ENCODE assay signal across 1 cellular context in genomic region chr18:74479486-74480148, GRCh38.
TF ChIP-seq lines count a peak whose summit lies in the region.

No MANE protein-coding gene starts in this region.

TF ChIP-seq in K562, 482 proteins besides CTCF, POLR2A, EP300 and RAD21:
- TF ChIP-seq, protein P1, sequence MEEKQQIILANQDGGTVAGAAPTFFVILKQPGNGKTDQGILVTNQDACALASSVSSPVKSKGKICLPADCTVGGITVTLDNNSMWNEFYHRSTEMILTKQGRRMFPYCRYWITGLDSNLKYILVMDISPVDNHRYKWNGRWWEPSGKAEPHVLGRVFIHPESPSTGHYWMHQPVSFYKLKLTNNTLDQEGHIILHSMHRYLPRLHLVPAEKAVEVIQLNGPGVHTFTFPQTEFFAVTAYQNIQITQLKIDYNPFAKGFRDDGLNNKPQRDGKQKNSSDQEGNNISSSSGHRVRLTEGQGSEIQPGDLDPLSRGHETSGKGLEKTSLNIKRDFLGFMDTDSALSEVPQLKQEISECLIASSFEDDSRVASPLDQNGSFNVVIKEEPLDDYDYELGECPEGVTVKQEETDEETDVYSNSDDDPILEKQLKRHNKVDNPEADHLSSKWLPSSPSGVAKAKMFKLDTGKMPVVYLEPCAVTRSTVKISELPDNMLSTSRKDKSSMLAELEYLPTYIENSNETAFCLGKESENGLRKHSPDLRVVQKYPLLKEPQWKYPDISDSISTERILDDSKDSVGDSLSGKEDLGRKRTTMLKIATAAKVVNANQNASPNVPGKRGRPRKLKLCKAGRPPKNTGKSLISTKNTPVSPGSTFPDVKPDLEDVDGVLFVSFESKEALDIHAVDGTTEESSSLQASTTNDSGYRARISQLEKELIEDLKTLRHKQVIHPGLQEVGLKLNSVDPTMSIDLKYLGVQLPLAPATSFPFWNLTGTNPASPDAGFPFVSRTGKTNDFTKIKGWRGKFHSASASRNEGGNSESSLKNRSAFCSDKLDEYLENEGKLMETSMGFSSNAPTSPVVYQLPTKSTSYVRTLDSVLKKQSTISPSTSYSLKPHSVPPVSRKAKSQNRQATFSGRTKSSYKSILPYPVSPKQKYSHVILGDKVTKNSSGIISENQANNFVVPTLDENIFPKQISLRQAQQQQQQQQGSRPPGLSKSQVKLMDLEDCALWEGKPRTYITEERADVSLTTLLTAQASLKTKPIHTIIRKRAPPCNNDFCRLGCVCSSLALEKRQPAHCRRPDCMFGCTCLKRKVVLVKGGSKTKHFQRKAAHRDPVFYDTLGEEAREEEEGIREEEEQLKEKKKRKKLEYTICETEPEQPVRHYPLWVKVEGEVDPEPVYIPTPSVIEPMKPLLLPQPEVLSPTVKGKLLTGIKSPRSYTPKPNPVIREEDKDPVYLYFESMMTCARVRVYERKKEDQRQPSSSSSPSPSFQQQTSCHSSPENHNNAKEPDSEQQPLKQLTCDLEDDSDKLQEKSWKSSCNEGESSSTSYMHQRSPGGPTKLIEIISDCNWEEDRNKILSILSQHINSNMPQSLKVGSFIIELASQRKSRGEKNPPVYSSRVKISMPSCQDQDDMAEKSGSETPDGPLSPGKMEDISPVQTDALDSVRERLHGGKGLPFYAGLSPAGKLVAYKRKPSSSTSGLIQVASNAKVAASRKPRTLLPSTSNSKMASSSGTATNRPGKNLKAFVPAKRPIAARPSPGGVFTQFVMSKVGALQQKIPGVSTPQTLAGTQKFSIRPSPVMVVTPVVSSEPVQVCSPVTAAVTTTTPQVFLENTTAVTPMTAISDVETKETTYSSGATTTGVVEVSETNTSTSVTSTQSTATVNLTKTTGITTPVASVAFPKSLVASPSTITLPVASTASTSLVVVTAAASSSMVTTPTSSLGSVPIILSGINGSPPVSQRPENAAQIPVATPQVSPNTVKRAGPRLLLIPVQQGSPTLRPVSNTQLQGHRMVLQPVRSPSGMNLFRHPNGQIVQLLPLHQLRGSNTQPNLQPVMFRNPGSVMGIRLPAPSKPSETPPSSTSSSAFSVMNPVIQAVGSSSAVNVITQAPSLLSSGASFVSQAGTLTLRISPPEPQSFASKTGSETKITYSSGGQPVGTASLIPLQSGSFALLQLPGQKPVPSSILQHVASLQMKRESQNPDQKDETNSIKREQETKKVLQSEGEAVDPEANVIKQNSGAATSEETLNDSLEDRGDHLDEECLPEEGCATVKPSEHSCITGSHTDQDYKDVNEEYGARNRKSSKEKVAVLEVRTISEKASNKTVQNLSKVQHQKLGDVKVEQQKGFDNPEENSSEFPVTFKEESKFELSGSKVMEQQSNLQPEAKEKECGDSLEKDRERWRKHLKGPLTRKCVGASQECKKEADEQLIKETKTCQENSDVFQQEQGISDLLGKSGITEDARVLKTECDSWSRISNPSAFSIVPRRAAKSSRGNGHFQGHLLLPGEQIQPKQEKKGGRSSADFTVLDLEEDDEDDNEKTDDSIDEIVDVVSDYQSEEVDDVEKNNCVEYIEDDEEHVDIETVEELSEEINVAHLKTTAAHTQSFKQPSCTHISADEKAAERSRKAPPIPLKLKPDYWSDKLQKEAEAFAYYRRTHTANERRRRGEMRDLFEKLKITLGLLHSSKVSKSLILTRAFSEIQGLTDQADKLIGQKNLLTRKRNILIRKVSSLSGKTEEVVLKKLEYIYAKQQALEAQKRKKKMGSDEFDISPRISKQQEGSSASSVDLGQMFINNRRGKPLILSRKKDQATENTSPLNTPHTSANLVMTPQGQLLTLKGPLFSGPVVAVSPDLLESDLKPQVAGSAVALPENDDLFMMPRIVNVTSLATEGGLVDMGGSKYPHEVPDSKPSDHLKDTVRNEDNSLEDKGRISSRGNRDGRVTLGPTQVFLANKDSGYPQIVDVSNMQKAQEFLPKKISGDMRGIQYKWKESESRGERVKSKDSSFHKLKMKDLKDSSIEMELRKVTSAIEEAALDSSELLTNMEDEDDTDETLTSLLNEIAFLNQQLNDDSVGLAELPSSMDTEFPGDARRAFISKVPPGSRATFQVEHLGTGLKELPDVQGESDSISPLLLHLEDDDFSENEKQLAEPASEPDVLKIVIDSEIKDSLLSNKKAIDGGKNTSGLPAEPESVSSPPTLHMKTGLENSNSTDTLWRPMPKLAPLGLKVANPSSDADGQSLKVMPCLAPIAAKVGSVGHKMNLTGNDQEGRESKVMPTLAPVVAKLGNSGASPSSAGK (IDR thresholded peaks at IDR 0.05), result peak; percentile 85
- peak; percentile 45; the same call in 1 of the 2 replicates for TF ChIP-seq MYC (IDR thresholded peaks at IDR 0.05; ENCODE audit: low read depth, low read length)
- TF ChIP-seq MYC (CRISPR knock-in tag; IDR thresholded peaks at IDR 0.05; ENCODE audit: borderline replicate concordance, low read depth), result no peak
- TF ChIP-seq TOE1 (IDR thresholded peaks at IDR 0.05; ENCODE audit: borderline replicate concordance), result peak; percentile 55; the same call in 1 of the 2 replicates
- no peak for TF ChIP-seq TOE1 (CRISPR knock-in tag; IDR thresholded peaks at IDR 0.05; ENCODE audit: borderline replicate concordance, low read depth)
- no peak for TF ChIP-seq SMARCB1 (IDR thresholded peaks at IDR 0.05; ENCODE audit: insufficient read length, low read depth)
- no peak for TF ChIP-seq GTF2A2 (tag; IDR thresholded peaks at IDR 0.05)
- TF ChIP-seq RBBP5 (IDR thresholded peaks at IDR 0.05; ENCODE audit: borderline replicate concordance, insufficient read depth, low read length, poor library complexity, severe bottlenecking), result no peak
- 0 out of 2 replicates have a peak, but pooled peaks have one; percentile 76 for TF ChIP-seq CHD2 (IDR thresholded peaks at IDR 0.05; ENCODE audit: low read depth, low read length)
- TF ChIP-seq, protein P2, sequence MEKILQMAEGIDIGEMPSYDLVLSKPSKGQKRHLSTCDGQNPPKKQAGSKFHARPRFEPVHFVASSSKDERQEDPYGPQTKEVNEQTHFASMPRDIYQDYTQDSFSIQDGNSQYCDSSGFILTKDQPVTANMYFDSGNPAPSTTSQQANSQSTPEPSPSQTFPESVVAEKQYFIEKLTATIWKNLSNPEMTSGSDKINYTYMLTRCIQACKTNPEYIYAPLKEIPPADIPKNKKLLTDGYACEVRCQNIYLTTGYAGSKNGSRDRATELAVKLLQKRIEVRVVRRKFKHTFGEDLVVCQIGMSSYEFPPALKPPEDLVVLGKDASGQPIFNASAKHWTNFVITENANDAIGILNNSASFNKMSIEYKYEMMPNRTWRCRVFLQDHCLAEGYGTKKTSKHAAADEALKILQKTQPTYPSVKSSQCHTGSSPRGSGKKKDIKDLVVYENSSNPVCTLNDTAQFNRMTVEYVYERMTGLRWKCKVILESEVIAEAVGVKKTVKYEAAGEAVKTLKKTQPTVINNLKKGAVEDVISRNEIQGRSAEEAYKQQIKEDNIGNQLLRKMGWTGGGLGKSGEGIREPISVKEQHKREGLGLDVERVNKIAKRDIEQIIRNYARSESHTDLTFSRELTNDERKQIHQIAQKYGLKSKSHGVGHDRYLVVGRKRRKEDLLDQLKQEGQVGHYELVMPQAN (IDR thresholded peaks at IDR 0.05; ENCODE audit: borderline replicate concordance), result no peak
- TF ChIP-seq RNF2 (IDR thresholded peaks at IDR 0.05), result no peak
- peak; percentile 61; the same call in 1 of the 2 replicates for TF ChIP-seq ZNF766 (CRISPR knock-in tag; conservative IDR thresholded peaks at IDR 0.05)
- no peak for TF ChIP-seq KHSRP (IDR thresholded peaks at IDR 0.05)
- TF ChIP-seq BRD9 (IDR thresholded peaks at IDR 0.05; ENCODE audit: low read depth, partially characterized antibody), result no peak
- TF ChIP-seq, protein P3, sequence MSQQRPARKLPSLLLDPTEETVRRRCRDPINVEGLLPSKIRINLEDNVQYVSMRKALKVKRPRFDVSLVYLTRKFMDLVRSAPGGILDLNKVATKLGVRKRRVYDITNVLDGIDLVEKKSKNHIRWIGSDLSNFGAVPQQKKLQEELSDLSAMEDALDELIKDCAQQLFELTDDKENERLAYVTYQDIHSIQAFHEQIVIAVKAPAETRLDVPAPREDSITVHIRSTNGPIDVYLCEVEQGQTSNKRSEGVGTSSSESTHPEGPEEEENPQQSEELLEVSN (IDR thresholded peaks at IDR 0.05; ENCODE audit: borderline replicate concordance in 1 of 2, extremely low read depth in 1 of 2, insufficient read depth in 1 of 2, insufficient read length in 1 of 2, low read depth in 1 of 2, low read length in 1 of 2, poor library complexity in 1 of 2, severe bottlenecking in 1 of 2), result peak in 1 of 2 experiments; percentile 45
- no peak for TF ChIP-seq ZNF316 (IDR thresholded peaks at IDR 0.05)
- TF ChIP-seq CREB3L1 (IDR thresholded peaks at IDR 0.05; ENCODE audit: borderline replicate concordance, low read depth), result no peak
- TF ChIP-seq L3MBTL2 (IDR thresholded peaks at IDR 0.05), result peak; percentile 90
